In genomic region chr5:93874491-93874890, GRCh38 we compare ENCODE assay signal across 13 cellular contexts.
DNase-seq lines count a peak whose midpoint lies in the region; ATAC-seq and TF ChIP-seq lines count a peak whose summit lies in the region.
"Had no signal": no experiment of that assay in that cellular context is flagged by ENCODE, and none has a peak within 500 bp of the region (broad histone marks: within the 10 kb centered on the region; RNA-seq: fewer than 3 reads in every experiment).

No MANE protein-coding gene starts in this region.

- no peak overlapping the region for H3K4me2 ChIP-seq in MM.1S (ENCODE audit: low read depth, low read length)

- POLR2A ChIA-PET in activated CD4-positive, alpha-beta T cell treated with anti-CD3 and anti-CD28 coated beads for 36 hours (lab: Charles Lee) = no interaction called here
- POLR2A ChIA-PET in activated CD4-positive, alpha-beta memory T cell treated with anti-CD3 and anti-CD28 coated beads, Interleukin-2, amount 10 ng/mL, durations not matched to agents 7 days and 5 days (lab: Charles Lee) = no interaction called here

- H3K36me3 ChIP-seq in MM.1S (replicated peaks; ENCODE audit: insufficient read depth, low read length) = no peaks in the 10 kb centered on the region

- H3K4me1 ChIP-seq in MM.1S (ENCODE audit: low read length) = no peaks in the 10 kb centered on the region

- ATAC-seq in activated CD4-positive, alpha-beta T cell treated with anti-CD3 and anti-CD28 coated beads for 36 hours = peak; percentile 67
- ATAC-seq in HG02610 (IDR thresholded peaks at IDR 0.05; ENCODE audit: unreplicated experiment) (peak; percentile 77), HG03442 (IDR thresholded peaks at IDR 0.05; ENCODE audit: unreplicated experiment) (peak; percentile 69)
- peak; percentile 74 for ATAC-seq in stimulated activated effector memory CD8-positive, alpha-beta T cell treated with anti-CD3 and anti-CD28 coated beads, Interleukin-12 subunit alpha, Interleukin-12 subunit beta, amount 100 ng/mL, for 72 hours

- no peaks in the 10 kb centered on the region for H3K27me3 Mint-ChIP-seq in activated CD4-positive, alpha-beta T cell treated with anti-CD3 and anti-CD28 coated beads for 36 hours
- no peaks in the 10 kb centered on the region for H3K27me3 Mint-ChIP-seq in activated CD4-positive, alpha-beta memory T cell treated with anti-CD3 and anti-CD28 coated beads, Interleukin-2, amount 10 ng/mL, durations not matched to agents 7 days and 5 days
- H3K27me3 Mint-ChIP-seq: central memory CD8-positive, alpha-beta T cell; stimulated activated memory B cell treated with anti-CD40 and anti-IgM and Interleukin-4, amounts not matched to agents 10 μg/mL and 1 μg/mL and 100 μg/mL, for 72 hours had no signal

- CTCF ChIA-PET in activated CD4-positive, alpha-beta T cell treated with anti-CD3 and anti-CD28 coated beads for 36 hours (lab: Charles Lee) = interaction anchor here (0.9 kb wide), 1 partner anchor 74 kb away, joined by 3 read pairs; no protein-coding TSS in a partner anchor
- CTCF ChIA-PET in activated CD4-positive, alpha-beta memory T cell treated with anti-CD3 and anti-CD28 coated beads, Interleukin-2, amount 10 ng/mL, durations not matched to agents 7 days and 5 days (lab: Charles Lee) = no interaction called here

- H2AFZ ChIP-seq in MM.1S (ENCODE audit: low read length) = no peak overlapping the region

- no peak overlapping the region for H3K4me3 ChIP-seq in MM.1S (ENCODE audit: low read length)

- intact Hi-C loops in activated CD4-positive, alpha-beta T cell treated with anti-CD3 and anti-CD28 coated beads for 36 hours (cut with DNase I, micrococcal nuclease) = loop anchor here in 1 of 2 experiments (1.0 to 10.0 kb wide), 2 partner anchors 237 to 920 kb away; a partner anchor contains a TSS

- no peaks in the 10 kb centered on the region for H4K20me1 ChIP-seq in MM.1S (ENCODE audit: insufficient read depth, low read length)

- H3K36me3 Mint-ChIP-seq in activated CD4-positive, alpha-beta T cell treated with anti-CD3 and anti-CD28 coated beads for 36 hours (ENCODE audit: low read depth) = peaks cover 16% of the 10 kb centered on the region
- H3K36me3 Mint-ChIP-seq in stimulated activated effector memory CD8-positive, alpha-beta T cell treated with anti-CD3 and anti-CD28 coated beads, Interleukin-12 subunit alpha, Interleukin-12 subunit beta, amount 100 ng/mL, for 72 hours = peaks cover 4% of the 10 kb centered on the region
- no peaks in the 10 kb centered on the region for H3K36me3 Mint-ChIP-seq in activated CD4-positive, alpha-beta memory T cell treated with anti-CD3 and anti-CD28 coated beads, Interleukin-2, amount 10 ng/mL, durations not matched to agents 7 days and 5 days (ENCODE audit: low read depth)

- H3K27ac Mint-ChIP-seq in activated CD4-positive, alpha-beta T cell treated with anti-CD3 and anti-CD28 coated beads for 36 hours = peak overlapping the region; percentile 58
- H3K27ac Mint-ChIP-seq in stimulated activated effector memory CD8-positive, alpha-beta T cell treated with anti-CD3 and anti-CD28 coated beads, Interleukin-12 subunit alpha, Interleukin-12 subunit beta, amount 100 ng/mL, for 72 hours = peak overlapping the region; percentile 72
- H3K27ac Mint-ChIP-seq in activated CD4-positive, alpha-beta memory T cell treated with anti-CD3 and anti-CD28 coated beads, Interleukin-2, amount 10 ng/mL, durations not matched to agents 7 days and 5 days = no peak overlapping the region
- H3K27ac Mint-ChIP-seq: stimulated activated memory B cell treated with anti-CD40 and anti-IgM and Interleukin-4, amounts not matched to agents 10 μg/mL and 1 μg/mL and 100 μg/mL, for 72 hours had no signal

- no peaks in the 10 kb centered on the region for H3K79me2 ChIP-seq in MM.1S (ENCODE audit: low read length)

- H3K9me2 ChIP-seq in MM.1S (replicated peaks; ENCODE audit: insufficient read depth, low read length) = no peaks in the 10 kb centered on the region

- H3K27ac ChIP-seq in MM.1S (ENCODE audit: low read length) = no peak overlapping the region
- H3K27ac ChIP-seq: 22Rv1, HL-60 had no signal

- H3K4me1 Mint-ChIP-seq in activated CD4-positive, alpha-beta T cell treated with anti-CD3 and anti-CD28 coated beads for 36 hours = peaks cover 12% of the 10 kb centered on the region
- H3K4me1 Mint-ChIP-seq in stimulated activated effector memory CD8-positive, alpha-beta T cell treated with anti-CD3 and anti-CD28 coated beads, Interleukin-12 subunit alpha, Interleukin-12 subunit beta, amount 100 ng/mL, for 72 hours = peaks cover 14% of the 10 kb centered on the region
- peaks cover 12% of the 10 kb centered on the region for H3K4me1 Mint-ChIP-seq in activated CD4-positive, alpha-beta memory T cell treated with anti-CD3 and anti-CD28 coated beads, Interleukin-2, amount 10 ng/mL, durations not matched to agents 7 days and 5 days
- H3K4me1 Mint-ChIP-seq: stimulated activated memory B cell treated with anti-CD40 and anti-IgM and Interleukin-4, amounts not matched to agents 10 μg/mL and 1 μg/mL and 100 μg/mL, for 72 hours had no signal

- H3F3A ChIP-seq in MM.1S (ENCODE audit: insufficient read depth, low read length) = no peaks in the 10 kb centered on the region

- TF ChIP-seq CTCF in MM.1S (IDR thresholded peaks at IDR 0.05; ENCODE audit: low read length) = no peak

- no peaks in the 10 kb centered on the region for H3K9me3 ChIP-seq in MM.1S (replicated peaks; ENCODE audit: insufficient read depth, low read length)

- H3K9ac ChIP-seq in MM.1S (ENCODE audit: low read length) = no peak overlapping the region

- H3K9me3 Mint-ChIP-seq in activated CD4-positive, alpha-beta T cell treated with anti-CD3 and anti-CD28 coated beads for 36 hours (ENCODE audit: low read depth) = no peaks in the 10 kb centered on the region
- H3K9me3 Mint-ChIP-seq in stimulated activated effector memory CD8-positive, alpha-beta T cell treated with anti-CD3 and anti-CD28 coated beads, Interleukin-12 subunit alpha, Interleukin-12 subunit beta, amount 100 ng/mL, for 72 hours = no peaks in the 10 kb centered on the region
- no peaks in the 10 kb centered on the region for H3K9me3 Mint-ChIP-seq in activated CD4-positive, alpha-beta memory T cell treated with anti-CD3 and anti-CD28 coated beads, Interleukin-2, amount 10 ng/mL, durations not matched to agents 7 days and 5 days
- H3K9me3 Mint-ChIP-seq: central memory CD8-positive, alpha-beta T cell; stimulated activated memory B cell treated with anti-CD40 and anti-IgM and Interleukin-4, amounts not matched to agents 10 μg/mL and 1 μg/mL and 100 μg/mL, for 72 hours had no signal

- no peaks in the 10 kb centered on the region for H3K27me3 ChIP-seq in MM.1S (replicated peaks; ENCODE audit: insufficient read depth, low read length)

- DNase-seq in activated CD4-positive, alpha-beta T cell treated with anti-CD3 and anti-CD28 coated beads for 36 hours = no peak
- DNase-seq in activated CD4-positive, alpha-beta T cell treated with anti-CD3 and anti-CD28 coated beads for 4 hours = no peak
- DNase-seq in stimulated activated effector memory CD8-positive, alpha-beta T cell treated with anti-CD3 and anti-CD28 coated beads, Interleukin-12 subunit alpha, Interleukin-12 subunit beta, amount 100 ng/mL, for 72 hours (ENCODE audit: low spot score in 2 of 2) = no peak
- no peak for DNase-seq in activated CD4-positive, alpha-beta memory T cell treated with anti-CD3 and anti-CD28 coated beads, Interleukin-2, amount 10 ng/mL, durations not matched to agents 7 days and 5 days
- no peak for DNase-seq in MM.1S
- no peak for DNase-seq in islet precursor cell
- DNase-seq: NCI-H1105 had no signal

- H3K4me3 Mint-ChIP-seq in activated CD4-positive, alpha-beta T cell treated with anti-CD3 and anti-CD28 coated beads for 36 hours = no peak overlapping the region
- peak overlapping the region; percentile 21 for H3K4me3 Mint-ChIP-seq in stimulated activated effector memory CD8-positive, alpha-beta T cell treated with anti-CD3 and anti-CD28 coated beads, Interleukin-12 subunit alpha, Interleukin-12 subunit beta, amount 100 ng/mL, for 72 hours
- H3K4me3 Mint-ChIP-seq in activated CD4-positive, alpha-beta memory T cell treated with anti-CD3 and anti-CD28 coated beads, Interleukin-2, amount 10 ng/mL, durations not matched to agents 7 days and 5 days = no peak overlapping the region
- H3K4me3 Mint-ChIP-seq: central memory CD8-positive, alpha-beta T cell; stimulated activated memory B cell treated with anti-CD40 and anti-IgM and Interleukin-4, amounts not matched to agents 10 μg/mL and 1 μg/mL and 100 μg/mL, for 72 hours had no signal
